Comparison of ENCODE assay signal across 2 cellular contexts in the genomic region with DNA sequence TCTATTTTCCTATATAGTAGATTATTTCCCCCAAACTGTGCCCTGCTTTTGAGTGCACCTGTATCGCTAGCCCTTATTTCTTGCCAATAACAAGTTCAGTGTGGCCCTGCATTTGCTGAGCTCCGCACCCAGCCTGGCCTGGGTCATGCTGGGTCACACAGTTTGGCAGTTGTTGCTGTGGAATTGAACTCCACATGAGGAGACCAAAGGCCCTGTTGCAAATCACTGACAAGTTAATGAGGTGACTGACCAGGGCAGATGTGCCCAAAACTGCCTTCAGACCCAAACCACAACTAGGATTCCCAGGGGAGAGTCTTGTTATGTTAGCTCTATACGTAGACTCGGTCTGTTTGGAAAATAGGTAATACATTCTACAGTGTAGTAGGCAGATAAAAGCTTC.
A peak's percentile ranks its signal among the peaks of the same experiment; 100 is the strongest.
TF ChIP-seq lines count a peak whose summit lies in the region.

No MANE protein-coding gene starts in this region.

TF ChIP-seq in liver, 16 proteins besides CTCF, POLR2A, EP300 and RAD21:
- peak; percentile 47 for TF ChIP-seq MAX (IDR thresholded peaks at IDR 0.05)
- peak; percentile 77 for TF ChIP-seq SP1 (IDR thresholded peaks at IDR 0.05)
- TF ChIP-seq YY1 (IDR thresholded peaks at IDR 0.05) = no peak
- TF ChIP-seq RXRA (IDR thresholded peaks at IDR 0.05) = peak; percentile 90 to 98
- TF ChIP-seq FOXA1 (IDR thresholded peaks at IDR 0.05) = no peak
- no peak for TF ChIP-seq REST (IDR thresholded peaks at IDR 0.05)
- no peak for TF ChIP-seq FOXA2 (IDR thresholded peaks at IDR 0.05)
- TF ChIP-seq NR2F2 (IDR thresholded peaks at IDR 0.05) = peak; percentile 34
- TF ChIP-seq HNF4G (IDR thresholded peaks at IDR 0.05) = peak; percentile 42
- TF ChIP-seq HNF4A (conservative IDR thresholded peaks at IDR 0.05) = peak; percentile 65 to 81
- TF ChIP-seq GABPA (IDR thresholded peaks at IDR 0.05 in 1 of 2, conservative IDR thresholded peaks at IDR 0.05 in 1 of 2) = no peak

TF ChIP-seq in HepG2, 621 proteins besides CTCF, POLR2A, EP300 and RAD21:
- no peak for TF ChIP-seq RORA (CRISPR knock-in tag; IDR thresholded peaks at IDR 0.05)
- TF ChIP-seq, protein P1, sequence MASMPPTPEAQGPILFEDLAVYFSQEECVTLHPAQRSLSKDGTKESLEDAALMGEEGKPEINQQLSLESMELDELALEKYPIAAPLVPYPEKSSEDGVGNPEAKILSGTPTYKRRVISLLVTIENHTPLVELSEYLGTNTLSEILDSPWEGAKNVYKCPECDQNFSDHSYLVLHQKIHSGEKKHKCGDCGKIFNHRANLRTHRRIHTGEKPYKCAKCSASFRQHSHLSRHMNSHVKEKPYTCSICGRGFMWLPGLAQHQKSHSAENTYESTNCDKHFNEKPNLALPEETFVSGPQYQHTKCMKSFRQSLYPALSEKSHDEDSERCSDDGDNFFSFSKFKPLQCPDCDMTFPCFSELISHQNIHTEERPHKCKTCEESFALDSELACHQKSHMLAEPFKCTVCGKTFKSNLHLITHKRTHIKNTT (CRISPR knock-in tag; IDR thresholded peaks at IDR 0.05) = no peak
- TF ChIP-seq RFX5 (IDR thresholded peaks at IDR 0.05; ENCODE audit: low read depth, low read length) = no peak
- TF ChIP-seq ZNF451 (CRISPR knock-in tag; IDR thresholded peaks at IDR 0.05) = no peak
- no peak for TF ChIP-seq KIAA2018 (CRISPR knock-in tag; IDR thresholded peaks at IDR 0.05; ENCODE audit: borderline replicate concordance)
- no peak for TF ChIP-seq ARID2 (CRISPR knock-in tag; IDR thresholded peaks at IDR 0.05; ENCODE audit: borderline replicate concordance)
- TF ChIP-seq ZBTB3 (CRISPR knock-in tag; IDR thresholded peaks at IDR 0.05; ENCODE audit: borderline replicate concordance, low read depth) = no peak
- TF ChIP-seq HDAC1 (CRISPR knock-in tag; IDR thresholded peaks at IDR 0.05) = no peak
- TF ChIP-seq, protein P2, sequence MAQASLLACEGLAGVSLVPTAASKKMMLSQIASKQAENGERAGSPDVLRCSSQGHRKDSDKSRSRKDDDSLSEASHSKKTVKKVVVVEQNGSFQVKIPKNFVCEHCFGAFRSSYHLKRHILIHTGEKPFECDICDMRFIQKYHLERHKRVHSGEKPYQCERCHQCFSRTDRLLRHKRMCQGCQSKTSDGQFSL (CRISPR knock-in tag; IDR thresholded peaks at IDR 0.05) = no peak
- TF ChIP-seq ZUFSP (CRISPR knock-in tag; IDR thresholded peaks at IDR 0.05; ENCODE audit: borderline replicate concordance) = no peak
- no peak for TF ChIP-seq ZNF570 (CRISPR knock-in tag; IDR thresholded peaks at IDR 0.05; ENCODE audit: borderline replicate concordance)
- TF ChIP-seq THYN1 (CRISPR knock-in tag; IDR thresholded peaks at IDR 0.05; ENCODE audit: borderline replicate concordance, low read depth) = no peak
- TF ChIP-seq KDM3A (CRISPR knock-in tag; IDR thresholded peaks at IDR 0.05; ENCODE audit: low read depth) = no peak
- TF ChIP-seq SP4 (CRISPR knock-in tag; IDR thresholded peaks at IDR 0.05) = no peak
- TF ChIP-seq ZNF33B (CRISPR knock-in tag; IDR thresholded peaks at IDR 0.05) = no peak
